Comparison of ENCODE assay signal across 8 cellular contexts in genomic region chr21:45923146-45923545, GRCh38.
DNase-seq lines count a peak whose midpoint lies in the region; ATAC-seq and TF ChIP-seq lines count a peak whose summit lies in the region.

No MANE protein-coding gene starts in this region.

- no peak overlapping the region for H3K27ac ChIP-seq in WERI-Rb-1

- DNase-seq in AG08396 (ENCODE audit: low spot score), result peak; percentile 91
- DNase-seq in HS-27A (ENCODE audit: low read depth), result peak; percentile 36
- peak; percentile 83 for DNase-seq in WERI-Rb-1
- DNase-seq in cardiac fibroblast (ENCODE audit: low read depth in 2 of 2), result peak; percentile 83 to 87
- DNase-seq in kidney tubule cell (ENCODE audit: low spot score), result peak; percentile 53
- peak; percentile 72 to 74 for DNase-seq in stimulated activated CD4-positive, alpha-beta T cell treated with anti-CD3 and anti-CD28 coated beads, Interleukin-2, amount 100 ng/mL, for 24 hours
- DNase-seq in NOMO-1 treated with dmso at 0.1 percent for 144 hours (lab: John Stamatoyannopoulos, UW; ENCODE audit: unreplicated experiment), result no peak

- no peak for ATAC-seq in GM21528 (IDR thresholded peaks at IDR 0.05; ENCODE audit: low FRiP score, unreplicated experiment)

- no peaks in the 10 kb centered on the region for H3K9me3 ChIP-seq in WERI-Rb-1 (ENCODE audit: severe bottlenecking)

- 0 out of 2 replicates have a peak, but pooled peaks cover 2% of the 10 kb centered on the region for H3K36me3 ChIP-seq in WERI-Rb-1

- peak; percentile 99 for TF ChIP-seq CTCF in WERI-Rb-1 (IDR thresholded peaks at IDR 0.05; ENCODE audit: low read depth, low read length)
- TF ChIP-seq CTCF in cardiac fibroblast (IDR thresholded peaks at IDR 0.05; ENCODE audit: low read depth, low read length), result peak; percentile 96

- no peaks in the 10 kb centered on the region for H3K27me3 ChIP-seq in WERI-Rb-1 (ENCODE audit: insufficient read depth, low read depth, severe bottlenecking)

- H3K4me3 ChIP-seq in WERI-Rb-1 (ENCODE audit: low read depth, low read length), result no peak overlapping the region
- no peak overlapping the region for H3K4me3 ChIP-seq in cardiac fibroblast (replicated peaks in 1 of 2; ENCODE audit: low read depth in 2 of 2, low read length in 2 of 2)
